In the genomic region with DNA sequence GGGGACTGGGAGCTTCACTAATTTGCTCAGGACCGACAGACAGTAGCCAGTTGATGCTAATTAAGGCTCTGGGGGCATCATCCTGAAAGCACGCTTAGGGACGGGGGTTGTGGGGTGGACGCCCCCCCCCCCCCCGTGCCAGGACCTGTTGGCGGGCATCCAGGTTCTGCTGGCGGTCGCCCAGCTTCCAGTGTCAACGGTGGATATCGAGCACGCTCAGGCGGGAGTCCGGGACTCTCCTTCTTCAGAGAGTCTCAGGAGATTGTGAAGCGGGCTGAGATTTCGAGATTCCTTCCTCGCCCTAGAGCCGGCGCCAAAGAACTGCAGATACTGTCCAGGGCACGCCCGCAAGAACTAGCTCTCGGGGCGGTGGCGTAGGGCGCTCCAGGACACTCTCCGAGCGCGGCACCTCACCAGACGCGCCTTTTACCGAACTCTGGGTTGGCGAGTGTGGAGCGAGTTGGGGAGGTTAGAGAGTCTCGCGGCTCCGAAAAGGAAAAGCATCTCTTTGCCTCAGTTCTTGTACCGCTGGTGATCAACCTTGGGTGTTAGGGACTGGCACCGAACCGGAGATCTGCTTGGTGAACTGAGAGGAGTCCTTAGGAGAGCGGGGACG, we compare ENCODE assay signal across 13 cellular contexts. TPM values are rescaled to one million over a fixed set of nuclear protein-coding genes. Genes with fewer than 3 reads are reported as not detected.
DNase-seq lines count a peak whose midpoint lies in the region; ATAC-seq and TF ChIP-seq lines count a peak whose summit lies in the region.
"Had no signal": no experiment of that assay in that cellular context is flagged by ENCODE, and none has a peak within 500 bp of the region (broad histone marks: within the 10 kb centered on the region; RNA-seq: fewer than 3 reads in every experiment).

No MANE protein-coding gene starts in this region.

- no peak overlapping the region for H3K9ac ChIP-seq in HUES48 (ENCODE audit: low read depth, low read length)

- no peaks in the 10 kb centered on the region for H4K20me1 ChIP-seq in osteoblast (ENCODE audit: insufficient read depth, low read length)

- no peak for ATAC-seq in HG02885 (IDR thresholded peaks at IDR 0.05; ENCODE audit: poor library complexity, unreplicated experiment)

- no peak for TF ChIP-seq POLR2A in erythroblast (IDR thresholded peaks at IDR 0.05; ENCODE audit: low read length)

- peaks cover 99% of the 10 kb centered on the region for H3K27me3 ChIP-seq in HUES48 (ENCODE audit: control insufficient read depth, insufficient read depth, low read length)
- peaks cover 99% of the 10 kb centered on the region for H3K27me3 ChIP-seq in osteoblast (ENCODE audit: insufficient read depth, low read length)

- no peaks in the 10 kb centered on the region for H3K9me3 ChIP-seq in HUES48 (ENCODE audit: control insufficient read depth, insufficient read depth, low read length)
- H3K9me3 ChIP-seq in osteoblast (ENCODE audit: low read depth, low read length) = peaks cover 4% of the 10 kb centered on the region

- DNase-seq in DMS53 (lab: John Stamatoyannopoulos, UW) (peak; percentile 65), DMS53 treated with DMSO at 0.1 percent for 48 hours (lab: John Stamatoyannopoulos, UW; ENCODE audit: unreplicated experiment) (no peak), erythroblast (lab: John Stamatoyannopoulos, UW) (peak; percentile 18 to 24), osteoblast (ENCODE audit: insufficient read length, low spot score, missing footprints) (peak; percentile 87), NCI-H2081 treated with DMSO at 0.1 percent for 48 hours (lab: John Stamatoyannopoulos, UW) (no peak)
- DNase-seq in activated CD8-positive, alpha-beta memory T cell treated with anti-CD3 and anti-CD28 coated beads, Interleukin-2, amount 50 U/mL, for 4 hours = no peak
- DNase-seq: 8988T; activated CD4-positive, CD25-positive, alpha-beta regulatory T cell treated with anti-CD3 and anti-CD28 coated beads, Interleukin-2, amount 50 U/mL, for 72 hours; activated naive CD8-positive, alpha-beta T cell treated with anti-CD3 and anti-CD28 coated beads, Interleukin-2, amount 10 ng/mL, durations not matched to agents 7 days and 5 days; hippocampal formation; SIG-M5 had no signal

- H3K4me2 ChIP-seq in osteoblast (ENCODE audit: insufficient read depth, low read length) = no peak overlapping the region

- H3K27ac ChIP-seq in HUES48 (ENCODE audit: low read depth, low read length) (no peak overlapping the region), osteoblast (ENCODE audit: low read depth, low read length) (no peak overlapping the region)

- peak overlapping the region; percentile 65 for H3K4me3 ChIP-seq in HUES48 (ENCODE audit: low read depth, low read length)
- H3K4me3 ChIP-seq in osteoblast (ENCODE audit: insufficient read depth, low read length) = no peak overlapping the region

- no peaks in the 10 kb centered on the region for H3K79me2 ChIP-seq in osteoblast (ENCODE audit: insufficient read depth, low read length)

- H3K4me1 ChIP-seq in HUES48 (ENCODE audit: control insufficient read depth, insufficient read depth, low read length) (peaks cover 46% of the 10 kb centered on the region), osteoblast (ENCODE audit: insufficient read depth, low read length) (no peaks in the 10 kb centered on the region)

- no peak for TF ChIP-seq CTCF in osteoblast (IDR thresholded peaks at IDR 0.05; ENCODE audit: extremely low read depth, low read depth, low read length)

- no peak overlapping the region for H2AFZ ChIP-seq in osteoblast (ENCODE audit: low read length)

- H3K36me3 ChIP-seq in HUES48 (ENCODE audit: control insufficient read depth, insufficient read depth, low read length) = no peaks in the 10 kb centered on the region
- H3K36me3 ChIP-seq in osteoblast (ENCODE audit: insufficient read depth, low read length) = no peaks in the 10 kb centered on the region

RNA-seq across cellular contexts. Expression of a gene that starts 5.6 kb away (rescaled TPM):
- total RNA-seq in osteoblast = not detected in 2 replicates
- total RNA-seq: activated naive CD8-positive, alpha-beta T cell treated with anti-CD3 and anti-CD28 coated beads, Interleukin-2, amount 10 ng/mL, durations not matched to agents 7 days and 5 days had no signal

RNA-seq across cellular contexts. Expression of a gene that starts 47.7 kb away (rescaled TPM):
- not detected in 2 replicates for total RNA-seq in osteoblast
- total RNA-seq: activated naive CD8-positive, alpha-beta T cell treated with anti-CD3 and anti-CD28 coated beads, Interleukin-2, amount 10 ng/mL, durations not matched to agents 7 days and 5 days had no signal

RNA-seq across cellular contexts. Expression of a gene that starts 50.8 kb away (rescaled TPM):
- total RNA-seq in osteoblast = not detected in 2 replicates
- total RNA-seq: activated naive CD8-positive, alpha-beta T cell treated with anti-CD3 and anti-CD28 coated beads, Interleukin-2, amount 10 ng/mL, durations not matched to agents 7 days and 5 days had no signal

Comparison
In these comparisons a context has a peak if more than half of its experiments do, and no peak if none do; other contexts are left out.
1. DNase-seq: peak in DMS53 (single experiment), erythroblast (2 of 2) and osteoblast (single experiment); none in DMS53 treated with DMSO at 0.1 percent for 48 hours (single experiment), activated CD8-positive, alpha-beta memory T cell treated with anti-CD3 and anti-CD28 coated beads, Interleukin-2, amount 50 U/mL, for 4 hours (single experiment) and NCI-H2081 treated with DMSO at 0.1 percent for 48 hours (single experiment).